16 cellular contexts compared by ENCODE assay signal in genomic region chr11:24574461-24574860, GRCh38.
"Had no signal": no experiment of that assay in that cellular context is flagged by ENCODE, and none has a peak within 500 bp of the region (broad histone marks: within the 10 kb centered on the region; RNA-seq: fewer than 3 reads in every experiment).

No MANE protein-coding gene starts in this region.

- H3K4me3 Mint-ChIP-seq: activated CD4-positive, alpha-beta memory T cell treated with anti-CD3 and anti-CD28 coated beads for 36 hours; activated naive CD8-positive, alpha-beta T cell; activated T-helper 1 cell treated with anti-CD3 and anti-CD28 coated beads, Interleukin-12 subunit alpha, Interleukin-12 subunit beta, Interleukin-2, Interleukin-4 antibody, amounts not matched to agents 30 ng/mL and 10 ng/mL and 1 ng/mL, durations not matched to agents 14 hours and 24 hours and 36 hours; natural killer cell treated with Interleukin-12 subunit alpha and Interleukin-12 subunit beta and Interleukin-15 and Interleukin-18, amount 100 ng/mL, for 72 hours had no signal

- H3K27me3 Mint-ChIP-seq: activated CD4-positive, alpha-beta memory T cell treated with anti-CD3 and anti-CD28 coated beads for 36 hours; activated naive CD8-positive, alpha-beta T cell; natural killer cell treated with Interleukin-12 subunit alpha and Interleukin-12 subunit beta and Interleukin-15 and Interleukin-18, amount 100 ng/mL, for 72 hours had no signal

- H3K36me3 Mint-ChIP-seq: activated CD4-positive, alpha-beta memory T cell treated with anti-CD3 and anti-CD28 coated beads for 36 hours; activated naive CD8-positive, alpha-beta T cell; natural killer cell treated with Interleukin-12 subunit alpha and Interleukin-12 subunit beta and Interleukin-15 and Interleukin-18, amount 100 ng/mL, for 72 hours had no signal

- H3K9me3 ChIP-seq: lower lobe of right lung, thyroid gland had no signal

- H3K27ac Mint-ChIP-seq: activated CD4-positive, alpha-beta memory T cell treated with anti-CD3 and anti-CD28 coated beads for 36 hours; activated naive CD8-positive, alpha-beta T cell; activated T-helper 1 cell treated with anti-CD3 and anti-CD28 coated beads, Interleukin-12 subunit alpha, Interleukin-12 subunit beta, Interleukin-2, Interleukin-4 antibody, amounts not matched to agents 30 ng/mL and 10 ng/mL and 1 ng/mL, durations not matched to agents 14 hours and 24 hours and 36 hours; natural killer cell treated with Interleukin-12 subunit alpha and Interleukin-12 subunit beta and Interleukin-15 and Interleukin-18, amount 100 ng/mL, for 72 hours had no signal

- H3K9me3 Mint-ChIP-seq: activated T-helper 1 cell treated with anti-CD3 and anti-CD28 coated beads, Interleukin-12 subunit alpha, Interleukin-12 subunit beta, Interleukin-2, Interleukin-4 antibody, amounts not matched to agents 30 ng/mL and 10 ng/mL and 1 ng/mL, durations not matched to agents 14 hours and 24 hours and 36 hours had no signal

- H3K27ac ChIP-seq: hepatocyte, lower lobe of right lung, thyroid gland had no signal

- DNase-seq: activated CD4-positive, alpha-beta memory T cell treated with anti-CD3 and anti-CD28 coated beads for 36 hours; activated gamma-delta T cell treated with Interleukin-2 at 50 U/mL for 16 hours; activated T-cell treated with anti-CD3 and anti-CD28 coated beads for 4 hours; effector CD4-positive, alpha-beta T cell; foreskin fibroblast; lower lobe of right lung; stimulated activated CD8-positive, alpha-beta memory T cell treated with anti-CD3 and anti-CD28 coated beads, Interleukin-4, amount 100 ng/mL, for 48 hours; stimulated activated naive CD4-positive, alpha-beta T cell; SW 1271; T-helper 2 cell; thyroid gland had no signal

- H2AFZ ChIP-seq: hepatocyte had no signal

- H3K36me3 ChIP-seq: lower lobe of right lung, thyroid gland had no signal

- H3K4me1 ChIP-seq: lower lobe of right lung, thyroid gland had no signal

- ATAC-seq: esophagus mucosa; lower lobe of right lung; natural killer cell treated with Interleukin-12 subunit alpha and Interleukin-12 subunit beta and Interleukin-15 and Interleukin-18, amount 100 ng/mL, for 72 hours had no signal

- H3K4me2 ChIP-seq: hepatocyte had no signal

- H3K4me3 ChIP-seq: hepatocyte, lower lobe of right lung, thyroid gland had no signal

- H3K27me3 ChIP-seq: hepatocyte, thyroid gland had no signal
